ENCODE assay signal across 8 cellular contexts in the genomic region with DNA sequence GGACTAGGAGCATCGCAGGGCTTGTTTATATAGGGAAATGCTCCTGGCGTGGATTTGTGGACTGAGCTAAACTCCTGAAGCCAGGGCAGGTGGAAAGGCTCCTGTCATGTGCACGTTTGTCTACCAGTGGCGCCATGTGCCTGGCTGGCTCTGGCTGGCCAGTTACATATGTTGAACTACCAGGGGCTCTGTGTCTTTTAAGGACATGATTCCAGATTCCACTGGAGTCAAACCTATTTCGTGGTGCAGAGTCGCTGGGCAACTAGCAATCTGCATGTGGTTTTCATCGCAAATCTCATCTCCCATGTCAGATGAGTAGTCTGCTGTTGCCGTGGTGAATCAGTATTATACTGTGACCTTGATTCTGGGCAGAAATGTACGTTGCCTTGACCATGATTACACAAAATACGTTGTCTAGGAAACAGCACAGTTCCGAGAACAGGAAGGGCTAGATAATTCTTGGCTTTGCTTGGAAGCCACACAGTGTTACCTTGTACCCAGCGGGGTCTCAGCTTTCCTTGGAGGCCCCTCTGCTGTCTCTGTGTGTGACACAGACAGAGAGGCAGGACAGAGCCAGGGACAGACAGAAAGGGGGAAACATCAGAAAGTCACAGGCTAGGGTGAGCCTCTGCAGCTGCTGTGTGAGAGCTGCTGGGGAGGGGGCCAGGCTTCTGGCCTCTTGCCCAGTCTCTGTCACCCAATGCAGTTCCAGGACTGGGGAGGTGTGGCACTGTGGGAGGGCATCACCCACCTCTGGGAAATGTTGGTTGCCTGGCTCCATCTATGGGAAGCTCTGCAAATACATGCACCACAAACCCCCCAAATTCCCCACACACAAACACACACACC. TPM values are rescaled to one million over a fixed set of nuclear protein-coding genes. Genes with fewer than 3 reads are reported as not detected.
DNase-seq lines count a peak whose midpoint lies in the region; ATAC-seq and TF ChIP-seq lines count a peak whose summit lies in the region.

No MANE protein-coding gene starts in this region.

- TF ChIP-seq CTCF in HFFc6 (IDR thresholded peaks at IDR 0.05) (no peak), OCI-LY1 (IDR thresholded peaks at IDR 0.05; ENCODE audit: low read length) (peak; percentile 9; the same call in 1 of the 2 replicates), chondrocyte (IDR thresholded peaks at IDR 0.05) (peak; percentile 54), mucosa of descending colon (IDR thresholded peaks at IDR 0.05) (no peak)

- H3K4me2 ChIP-seq in OCI-LY1 (ENCODE audit: low read length) (no peak overlapping the region), Karpas-422 (ENCODE audit: low read depth, low read length, poor library complexity, severe bottlenecking) (no peak overlapping the region)

- H3K9me3 Mint-ChIP-seq in HFFc6 = no peaks in the 10 kb centered on the region
- peaks cover 5% of the 10 kb centered on the region for H3K9me3 Mint-ChIP-seq in chondrocyte (ENCODE audit: low read depth)

- H3K4me1 ChIP-seq in OCI-LY1 (ENCODE audit: insufficient read depth, low read length, severe bottlenecking) = no peaks in the 10 kb centered on the region
- H3K4me1 ChIP-seq in mucosa of descending colon (ENCODE audit: low read depth) = no peaks in the 10 kb centered on the region
- no peaks in the 10 kb centered on the region for H3K4me1 ChIP-seq in Karpas-422 (ENCODE audit: low read length)

- no peaks in the 10 kb centered on the region for H3K9me2 ChIP-seq in OCI-LY1 (ENCODE audit: low read depth, low read length)
- H3K9me2 ChIP-seq in Karpas-422 (replicated peaks; ENCODE audit: insufficient read depth, low read length) = no peaks in the 10 kb centered on the region

- H2AFZ ChIP-seq in OCI-LY1 (ENCODE audit: low read length) (no peak overlapping the region), Karpas-422 (ENCODE audit: low read length) (no peak overlapping the region)

- ATAC-seq in mucosa of descending colon = peak; percentile 31
- ATAC-seq in HG02840 (IDR thresholded peaks at IDR 0.05; ENCODE audit: low FRiP score, unreplicated experiment) = no peak
- ATAC-seq in HG03025 (IDR thresholded peaks at IDR 0.05; ENCODE audit: low FRiP score, unreplicated experiment) = no peak

- H4K20me1 ChIP-seq in OCI-LY1 (ENCODE audit: insufficient read depth, low read length) (no peaks in the 10 kb centered on the region), Karpas-422 (ENCODE audit: insufficient read depth, low read depth, low read length) (peaks cover 4% of the 10 kb centered on the region; the same call in 1 of the 2 replicates)

- no peaks in the 10 kb centered on the region for H3K36me3 ChIP-seq in OCI-LY1 (ENCODE audit: insufficient read depth, low read length)
- no peaks in the 10 kb centered on the region for H3K36me3 ChIP-seq in mucosa of descending colon (ENCODE audit: low read depth)
- no peaks in the 10 kb centered on the region for H3K36me3 ChIP-seq in Karpas-422 (ENCODE audit: insufficient read depth, low read length)

- H3K79me2 ChIP-seq in OCI-LY1 (ENCODE audit: insufficient read depth, low read length) (no peaks in the 10 kb centered on the region), Karpas-422 (ENCODE audit: low read length) (no peaks in the 10 kb centered on the region)

- H3K36me3 Mint-ChIP-seq in HFFc6 (ENCODE audit: low read depth) = no peaks in the 10 kb centered on the region
- no peaks in the 10 kb centered on the region for H3K36me3 Mint-ChIP-seq in chondrocyte (ENCODE audit: low read depth)

- H3F3A ChIP-seq in OCI-LY1 (ENCODE audit: insufficient read depth, low read length) = no peaks in the 10 kb centered on the region

- H3K9me3 ChIP-seq in OCI-LY1 (ENCODE audit: low read length) = no peaks in the 10 kb centered on the region
- H3K9me3 ChIP-seq in mucosa of descending colon = no peaks in the 10 kb centered on the region
- H3K9me3 ChIP-seq in Karpas-422 (ENCODE audit: low read length) = peaks cover 7% of the 10 kb centered on the region

- DNase-seq in COLO829 (ENCODE audit: low spot score) (peak; percentile 49), HFFc6 (peak; percentile 87), chondrocyte (ENCODE audit: low spot score) (no peak), mucosa of descending colon (no peak), Karpas-422 (no peak)

- H3K4me1 Mint-ChIP-seq in HFFc6 (ENCODE audit: low read depth) = no peaks in the 10 kb centered on the region
- no peaks in the 10 kb centered on the region for H3K4me1 Mint-ChIP-seq in chondrocyte (ENCODE audit: low read depth)

- intact Hi-C loops in mucosa of descending colon (cut with DNase I, micrococcal nuclease) = no loop called here

- H3K27ac Mint-ChIP-seq in HFFc6 (no peak overlapping the region; the same call in 1 of the 2 replicates), chondrocyte (ENCODE audit: unreplicated experiment) (no peak overlapping the region)

- H3K27me3 Mint-ChIP-seq in HFFc6 (ENCODE audit: insufficient read depth) = peaks cover 3% of the 10 kb centered on the region
- no peaks in the 10 kb centered on the region for H3K27me3 Mint-ChIP-seq in chondrocyte (ENCODE audit: low read depth)

- H3K27me3 ChIP-seq in OCI-LY1 (ENCODE audit: insufficient read depth, low read length) = no peaks in the 10 kb centered on the region
- no peaks in the 10 kb centered on the region for H3K27me3 ChIP-seq in Karpas-422 (ENCODE audit: low read length)

- no peak overlapping the region for H3K27ac ChIP-seq in OCI-LY1 (ENCODE audit: low read depth, low read length, poor library complexity, severe bottlenecking)
- no peak overlapping the region for H3K27ac ChIP-seq in Karpas-422 (ENCODE audit: low read length)

- H3K9ac ChIP-seq in OCI-LY1 (ENCODE audit: low read length) = no peak overlapping the region
- no peak overlapping the region for H3K9ac ChIP-seq in Karpas-422 (ENCODE audit: low read length)

- H3K4me3 Mint-ChIP-seq in HFFc6 = no peak overlapping the region
- H3K4me3 Mint-ChIP-seq in chondrocyte (ENCODE audit: unreplicated experiment) = no peak overlapping the region

- H3K4me3 ChIP-seq in OCI-LY1 (ENCODE audit: low read depth, low read length, poor library complexity, severe bottlenecking) = no peak overlapping the region
- H3K4me3 ChIP-seq in mucosa of descending colon = no peak overlapping the region
- no peak overlapping the region for H3K4me3 ChIP-seq in Karpas-422 (ENCODE audit: low read length)

RNA-seq across cellular contexts. Expression of a gene that starts 19.2 kb away (rescaled TPM):
- not detected for total RNA-seq in HFFc6 (2021; fragmentation: NEBNext Ultra II Directional; extraction: Animal tissue kit (Norgen Biotek cat#: 25700))
- not detected in 3 replicates for total RNA-seq in chondrocyte
- not detected for total RNA-seq in mucosa of descending colon
- total RNA-seq in Karpas-422 (2014; rRNA removed; shearing (Covaris generic); ENCODE audit: low replicate concordance) = not detected in 2 replicates

RNA-seq across cellular contexts. Expression of a gene that starts 29.4 kb away (rescaled TPM):
- under 1 TPM; 0.03 to 0.38 (median 0.06) TPM for total RNA-seq in HFFc6 (2021; fragmentation: NEBNext Ultra II Directional; extraction: Animal tissue kit (Norgen Biotek cat#: 25700))
- total RNA-seq in chondrocyte (0.10 to 1.6 TPM (median 1.5 TPM) in 3 replicates), mucosa of descending colon (1 to 10 TPM in 1 of 3 donors, under 1 TPM in 2; 0.17 to 1.6 (median 0.22) TPM)
- total RNA-seq in Karpas-422 (2014; rRNA removed; shearing (Covaris generic); ENCODE audit: low replicate concordance) = not detected in 2 replicates

RNA-seq across cellular contexts. Expression of a gene that starts 48.0 kb away (rescaled TPM):
- 10 to 100 TPM; 10.5 to 14.2 (median 12.5) TPM for total RNA-seq in HFFc6 (2021; fragmentation: NEBNext Ultra II Directional; extraction: Animal tissue kit (Norgen Biotek cat#: 25700))
- total RNA-seq in chondrocyte (16.9 to 20.2 TPM (median 19.8 TPM) in 3 replicates), mucosa of descending colon (1 to 10 TPM; 5.2 to 10.0 (median 6.1) TPM)
- total RNA-seq in Karpas-422 (2014; rRNA removed; shearing (Covaris generic); ENCODE audit: low replicate concordance) = 15.7 and 16.6 TPM in 2 replicates

Comparison
In these comparisons a context has a peak if more than half of its experiments do, and no peak if none do; other contexts are left out.
1. DNase-seq: peak in COLO829 (single experiment) and HFFc6 (single experiment); none in chondrocyte (single experiment), mucosa of descending colon (0 of 3) and Karpas-422 (single experiment).
2. CTCF ChIP-seq: peak in OCI-LY1 (single experiment) and chondrocyte (single experiment); none in HFFc6 (single experiment) and mucosa of descending colon (single experiment).